1 cellular context compared by ENCODE assay signal in genomic region chr20:62923669-62924566, GRCh38.
TF ChIP-seq lines count a peak whose summit lies in the region.

No MANE protein-coding gene starts in this region.

TF ChIP-seq in HepG2, 621 proteins besides CTCF, POLR2A, EP300 and RAD21 (continued from another document and continues in another):
- TF ChIP-seq, protein P1, sequence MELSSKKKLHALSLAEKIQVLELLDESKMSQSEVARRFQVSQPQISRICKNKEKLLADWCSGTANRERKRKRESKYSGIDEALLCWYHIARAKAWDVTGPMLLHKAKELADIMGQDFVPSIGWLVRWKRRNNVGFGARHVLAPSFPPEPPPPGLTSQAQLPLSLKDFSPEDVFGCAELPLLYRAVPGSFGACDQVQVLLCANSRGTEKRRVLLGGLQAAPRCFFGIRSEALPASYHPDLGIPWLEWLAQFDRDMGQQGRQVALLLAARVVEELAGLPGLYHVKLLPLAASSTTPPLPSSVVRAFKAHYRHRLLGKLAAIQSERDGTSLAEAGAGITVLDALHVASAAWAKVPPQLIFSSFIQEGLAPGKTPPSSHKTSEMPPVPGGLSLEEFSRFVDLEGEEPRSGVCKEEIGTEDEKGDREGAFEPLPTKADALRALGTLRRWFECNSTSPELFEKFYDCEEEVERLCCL (CRISPR knock-in tag; IDR thresholded peaks at IDR 0.05; ENCODE audit: borderline replicate concordance) = no peak
- no peak for TF ChIP-seq RFX1 (IDR thresholded peaks at IDR 0.05)
- no peak for TF ChIP-seq ZSCAN25 (CRISPR knock-in tag; IDR thresholded peaks at IDR 0.05)
- TF ChIP-seq ZNF326 (CRISPR knock-in tag; IDR thresholded peaks at IDR 0.05; ENCODE audit: borderline replicate concordance) = no peak
- no peak for TF ChIP-seq ZNF672 (CRISPR knock-in tag; IDR thresholded peaks at IDR 0.05)
- TF ChIP-seq ZNF276 (CRISPR knock-in tag; IDR thresholded peaks at IDR 0.05; ENCODE audit: low read depth) = no peak
- TF ChIP-seq NAIF1 (CRISPR knock-in tag; IDR thresholded peaks at IDR 0.05; ENCODE audit: borderline replicate concordance) = no peak
- TF ChIP-seq ZNF614 (CRISPR knock-in tag; IDR thresholded peaks at IDR 0.05; ENCODE audit: borderline replicate concordance) = peak; percentile 20; the same call in 1 of the 2 replicates
- no peak for TF ChIP-seq SRSF4 (IDR thresholded peaks at IDR 0.05; ENCODE audit: low read depth, low read length, poor library complexity, severe bottlenecking)
- no peak for TF ChIP-seq GLI4 (CRISPR knock-in tag; IDR thresholded peaks at IDR 0.05; ENCODE audit: borderline replicate concordance)
- no peak for TF ChIP-seq AGO2 (optimal IDR thresholded peaks at IDR 0.05; ENCODE audit: low read depth, low read length)
- no peak for TF ChIP-seq U2AF1 (optimal IDR thresholded peaks at IDR 0.05; ENCODE audit: low read depth, low read length)
- TF ChIP-seq KDM3A (CRISPR knock-in tag; IDR thresholded peaks at IDR 0.05; ENCODE audit: low read depth) = 0 out of 2 replicates have a peak, but pooled peaks have one; percentile 73
- TF ChIP-seq, protein P2, sequence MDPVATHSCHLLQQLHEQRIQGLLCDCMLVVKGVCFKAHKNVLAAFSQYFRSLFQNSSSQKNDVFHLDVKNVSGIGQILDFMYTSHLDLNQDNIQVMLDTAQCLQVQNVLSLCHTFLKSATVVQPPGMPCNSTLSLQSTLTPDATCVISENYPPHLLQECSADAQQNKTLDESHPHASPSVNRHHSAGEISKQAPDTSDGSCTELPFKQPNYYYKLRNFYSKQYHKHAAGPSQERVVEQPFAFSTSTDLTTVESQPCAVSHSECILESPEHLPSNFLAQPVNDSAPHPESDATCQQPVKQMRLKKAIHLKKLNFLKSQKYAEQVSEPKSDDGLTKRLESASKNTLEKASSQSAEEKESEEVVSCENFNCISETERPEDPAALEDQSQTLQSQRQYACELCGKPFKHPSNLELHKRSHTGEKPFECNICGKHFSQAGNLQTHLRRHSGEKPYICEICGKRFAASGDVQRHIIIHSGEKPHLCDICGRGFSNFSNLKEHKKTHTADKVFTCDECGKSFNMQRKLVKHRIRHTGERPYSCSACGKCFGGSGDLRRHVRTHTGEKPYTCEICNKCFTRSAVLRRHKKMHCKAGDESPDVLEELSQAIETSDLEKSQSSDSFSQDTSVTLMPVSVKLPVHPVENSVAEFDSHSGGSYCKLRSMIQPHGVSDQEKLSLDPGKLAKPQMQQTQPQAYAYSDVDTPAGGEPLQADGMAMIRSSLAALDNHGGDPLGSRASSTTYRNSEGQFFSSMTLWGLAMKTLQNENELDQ (CRISPR knock-in tag; IDR thresholded peaks at IDR 0.05; ENCODE audit: borderline replicate concordance) = no peak
- no peak for TF ChIP-seq MYC (CRISPR knock-in tag; IDR thresholded peaks at IDR 0.05; ENCODE audit: borderline replicate concordance)
- TF ChIP-seq, protein P3, sequence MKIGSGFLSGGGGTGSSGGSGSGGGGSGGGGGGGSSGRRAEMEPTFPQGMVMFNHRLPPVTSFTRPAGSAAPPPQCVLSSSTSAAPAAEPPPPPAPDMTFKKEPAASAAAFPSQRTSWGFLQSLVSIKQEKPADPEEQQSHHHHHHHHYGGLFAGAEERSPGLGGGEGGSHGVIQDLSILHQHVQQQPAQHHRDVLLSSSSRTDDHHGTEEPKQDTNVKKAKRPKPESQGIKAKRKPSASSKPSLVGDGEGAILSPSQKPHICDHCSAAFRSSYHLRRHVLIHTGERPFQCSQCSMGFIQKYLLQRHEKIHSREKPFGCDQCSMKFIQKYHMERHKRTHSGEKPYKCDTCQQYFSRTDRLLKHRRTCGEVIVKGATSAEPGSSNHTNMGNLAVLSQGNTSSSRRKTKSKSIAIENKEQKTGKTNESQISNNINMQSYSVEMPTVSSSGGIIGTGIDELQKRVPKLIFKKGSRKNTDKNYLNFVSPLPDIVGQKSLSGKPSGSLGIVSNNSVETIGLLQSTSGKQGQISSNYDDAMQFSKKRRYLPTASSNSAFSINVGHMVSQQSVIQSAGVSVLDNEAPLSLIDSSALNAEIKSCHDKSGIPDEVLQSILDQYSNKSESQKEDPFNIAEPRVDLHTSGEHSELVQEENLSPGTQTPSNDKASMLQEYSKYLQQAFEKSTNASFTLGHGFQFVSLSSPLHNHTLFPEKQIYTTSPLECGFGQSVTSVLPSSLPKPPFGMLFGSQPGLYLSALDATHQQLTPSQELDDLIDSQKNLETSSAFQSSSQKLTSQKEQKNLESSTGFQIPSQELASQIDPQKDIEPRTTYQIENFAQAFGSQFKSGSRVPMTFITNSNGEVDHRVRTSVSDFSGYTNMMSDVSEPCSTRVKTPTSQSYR (CRISPR knock-in tag; IDR thresholded peaks at IDR 0.05; ENCODE audit: borderline replicate concordance) = peak; percentile 39; the same call in 1 of the 2 replicates
- TF ChIP-seq, protein P4, sequence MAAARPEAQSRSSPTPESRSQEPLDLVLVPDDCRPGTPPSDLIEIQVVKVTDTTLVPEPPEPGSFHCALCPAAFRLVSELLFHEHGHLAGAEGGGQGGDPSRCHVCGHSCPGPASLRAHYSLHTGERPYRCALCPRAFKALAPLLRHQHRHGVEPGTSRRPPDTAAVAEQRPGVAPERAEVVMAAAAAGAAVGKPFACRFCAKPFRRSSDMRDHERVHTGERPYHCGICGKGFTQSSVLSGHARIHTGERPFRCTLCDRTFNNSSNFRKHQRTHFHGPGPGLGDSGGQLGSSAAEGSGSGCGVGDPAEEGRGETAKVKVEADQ (CRISPR knock-in tag; IDR thresholded peaks at IDR 0.05; ENCODE audit: borderline replicate concordance) = no peak
- no peak for TF ChIP-seq NFKBIZ (CRISPR knock-in tag; IDR thresholded peaks at IDR 0.05)
- TF ChIP-seq, protein P5, sequence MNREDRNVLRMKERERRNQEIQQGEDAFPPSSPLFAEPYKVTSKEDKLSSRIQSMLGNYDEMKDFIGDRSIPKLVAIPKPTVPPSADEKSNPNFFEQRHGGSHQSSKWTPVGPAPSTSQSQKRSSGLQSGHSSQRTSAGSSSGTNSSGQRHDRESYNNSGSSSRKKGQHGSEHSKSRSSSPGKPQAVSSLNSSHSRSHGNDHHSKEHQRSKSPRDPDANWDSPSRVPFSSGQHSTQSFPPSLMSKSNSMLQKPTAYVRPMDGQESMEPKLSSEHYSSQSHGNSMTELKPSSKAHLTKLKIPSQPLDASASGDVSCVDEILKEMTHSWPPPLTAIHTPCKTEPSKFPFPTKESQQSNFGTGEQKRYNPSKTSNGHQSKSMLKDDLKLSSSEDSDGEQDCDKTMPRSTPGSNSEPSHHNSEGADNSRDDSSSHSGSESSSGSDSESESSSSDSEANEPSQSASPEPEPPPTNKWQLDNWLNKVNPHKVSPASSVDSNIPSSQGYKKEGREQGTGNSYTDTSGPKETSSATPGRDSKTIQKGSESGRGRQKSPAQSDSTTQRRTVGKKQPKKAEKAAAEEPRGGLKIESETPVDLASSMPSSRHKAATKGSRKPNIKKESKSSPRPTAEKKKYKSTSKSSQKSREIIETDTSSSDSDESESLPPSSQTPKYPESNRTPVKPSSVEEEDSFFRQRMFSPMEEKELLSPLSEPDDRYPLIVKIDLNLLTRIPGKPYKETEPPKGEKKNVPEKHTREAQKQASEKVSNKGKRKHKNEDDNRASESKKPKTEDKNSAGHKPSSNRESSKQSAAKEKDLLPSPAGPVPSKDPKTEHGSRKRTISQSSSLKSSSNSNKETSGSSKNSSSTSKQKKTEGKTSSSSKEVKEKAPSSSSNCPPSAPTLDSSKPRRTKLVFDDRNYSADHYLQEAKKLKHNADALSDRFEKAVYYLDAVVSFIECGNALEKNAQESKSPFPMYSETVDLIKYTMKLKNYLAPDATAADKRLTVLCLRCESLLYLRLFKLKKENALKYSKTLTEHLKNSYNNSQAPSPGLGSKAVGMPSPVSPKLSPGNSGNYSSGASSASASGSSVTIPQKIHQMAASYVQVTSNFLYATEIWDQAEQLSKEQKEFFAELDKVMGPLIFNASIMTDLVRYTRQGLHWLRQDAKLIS (CRISPR knock-in tag; IDR thresholded peaks at IDR 0.05) = no peak; the same call in 1 of the 2 replicates
- TF ChIP-seq KLF13 (CRISPR knock-in tag; IDR thresholded peaks at IDR 0.05) = no peak
- peak; percentile 41; the same call in 1 of the 2 replicates for TF ChIP-seq DRAP1 (CRISPR knock-in tag; IDR thresholded peaks at IDR 0.05)
- no peak for TF ChIP-seq ESRRA (CRISPR knock-in tag; IDR thresholded peaks at IDR 0.05; ENCODE audit: low read depth)
- TF ChIP-seq PAXIP1 (CRISPR knock-in tag; conservative IDR thresholded peaks at IDR 0.05) = peak; percentile 88
- TF ChIP-seq, protein P6, sequence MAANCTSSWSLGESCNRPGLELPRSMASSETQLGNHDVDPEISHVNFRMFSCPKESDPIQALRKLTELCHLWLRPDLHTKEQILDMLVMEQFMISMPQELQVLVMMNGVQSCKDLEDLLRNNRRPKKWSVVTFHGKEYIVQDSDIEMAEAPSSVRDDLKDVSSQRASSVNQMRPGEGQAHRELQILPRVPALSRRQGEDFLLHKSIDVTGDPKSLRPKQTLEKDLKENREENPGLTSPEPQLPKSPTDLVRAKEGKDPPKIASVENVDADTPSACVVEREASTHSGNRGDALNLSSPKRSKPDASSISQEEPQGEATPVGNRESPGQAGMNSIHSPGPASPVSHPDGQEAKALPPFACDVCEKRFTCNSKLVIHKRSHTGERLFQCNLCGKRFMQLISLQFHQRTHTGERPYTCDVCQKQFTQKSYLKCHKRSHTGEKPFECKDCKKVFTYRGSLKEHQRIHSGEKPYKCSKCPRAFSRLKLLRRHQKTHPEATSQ (CRISPR knock-in tag; IDR thresholded peaks at IDR 0.05; ENCODE audit: borderline replicate concordance) = no peak
- TF ChIP-seq ZNF598 (CRISPR knock-in tag; IDR thresholded peaks at IDR 0.05; ENCODE audit: borderline replicate concordance) = no peak
- TF ChIP-seq ZNF256 (CRISPR knock-in tag; conservative IDR thresholded peaks at IDR 0.05) = no peak
- TF ChIP-seq, protein P7, sequence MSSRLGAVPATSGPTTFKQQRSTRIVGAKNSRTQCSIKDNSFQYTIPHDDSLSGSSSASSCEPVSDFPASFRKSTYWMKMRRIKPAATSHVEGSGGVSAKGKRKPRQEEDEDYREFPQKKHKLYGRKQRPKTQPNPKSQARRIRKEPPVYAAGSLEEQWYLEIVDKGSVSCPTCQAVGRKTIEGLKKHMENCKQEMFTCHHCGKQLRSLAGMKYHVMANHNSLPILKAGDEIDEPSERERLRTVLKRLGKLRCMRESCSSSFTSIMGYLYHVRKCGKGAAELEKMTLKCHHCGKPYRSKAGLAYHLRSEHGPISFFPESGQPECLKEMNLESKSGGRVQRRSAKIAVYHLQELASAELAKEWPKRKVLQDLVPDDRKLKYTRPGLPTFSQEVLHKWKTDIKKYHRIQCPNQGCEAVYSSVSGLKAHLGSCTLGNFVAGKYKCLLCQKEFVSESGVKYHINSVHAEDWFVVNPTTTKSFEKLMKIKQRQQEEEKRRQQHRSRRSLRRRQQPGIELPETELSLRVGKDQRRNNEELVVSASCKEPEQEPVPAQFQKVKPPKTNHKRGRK (CRISPR knock-in tag; IDR thresholded peaks at IDR 0.05) = no peak
- TF ChIP-seq BRF2 (CRISPR knock-in tag; IDR thresholded peaks at IDR 0.05) = peak; percentile 46; the same call in 1 of the 2 replicates
- peak; percentile 39; the same call in 1 of the 2 replicates for TF ChIP-seq DPF2 (CRISPR knock-in tag; IDR thresholded peaks at IDR 0.05; ENCODE audit: borderline replicate concordance, low read depth)
- no peak for TF ChIP-seq MEIS1 (CRISPR knock-in tag; IDR thresholded peaks at IDR 0.05; ENCODE audit: borderline replicate concordance)
